Comparison of ENCODE assay signal across 15 cellular contexts in the genomic region with DNA sequence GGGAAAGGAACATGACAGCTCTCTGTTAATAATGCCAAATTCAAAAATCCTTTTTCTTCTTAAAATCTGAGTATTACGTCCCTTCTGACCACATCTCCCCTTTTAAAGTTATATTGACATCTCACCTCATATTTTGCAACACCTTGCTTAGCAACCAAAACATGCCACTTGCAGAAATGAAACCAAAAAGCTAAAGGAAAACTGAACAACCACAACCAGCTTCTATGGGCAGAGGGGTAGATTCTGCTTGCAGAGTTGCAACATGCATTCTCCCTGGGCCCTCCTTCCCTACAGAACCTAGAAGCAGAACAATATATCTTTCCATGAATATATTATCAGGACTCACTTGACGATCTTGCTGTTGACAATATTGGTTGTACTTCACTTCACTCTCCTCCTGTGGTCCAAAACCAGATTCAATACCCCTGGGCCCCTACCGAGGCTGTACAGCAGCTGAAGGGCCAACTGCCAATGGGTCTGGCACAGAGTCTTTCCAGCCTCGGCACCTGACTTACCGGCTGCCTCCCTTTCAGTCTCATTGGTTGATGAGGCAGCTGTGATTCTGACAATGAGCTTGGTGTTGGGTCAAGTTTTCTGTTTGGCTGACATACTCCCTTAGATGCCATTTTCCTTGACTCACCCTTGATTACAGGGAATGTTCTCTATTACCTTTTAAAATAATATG.
DNase-seq lines count a peak whose midpoint lies in the region; ATAC-seq and TF ChIP-seq lines count a peak whose summit lies in the region.
"Had no signal": no experiment of that assay in that cellular context is flagged by ENCODE, and none has a peak within 500 bp of the region (broad histone marks: within the 10 kb centered on the region; RNA-seq: fewer than 3 reads in every experiment).

No MANE protein-coding gene starts in this region.

- H3K27ac Mint-ChIP-seq in MCF 10A (ENCODE audit: low read depth, unreplicated experiment): no peak overlapping the region
- peak overlapping the region; percentile 70 for H3K27ac Mint-ChIP-seq in stimulated activated effector memory CD8-positive, alpha-beta T cell treated with anti-CD3 and anti-CD28 coated beads, Interleukin-12 subunit alpha, Interleukin-12 subunit beta, amount 100 ng/mL, for 72 hours
- H3K27ac Mint-ChIP-seq: activated B cell treated with CpG ODN at 0.5 μM for 24 hours; CD8-positive, alpha-beta T cell had no signal

- CTCF ChIA-PET in MCF 10A (lab: Yijun Ruan, JAX): no interaction called here

- H3K4me3 Mint-ChIP-seq in MCF 10A (ENCODE audit: unreplicated experiment): no peak overlapping the region
- no peak overlapping the region for H3K4me3 Mint-ChIP-seq in stimulated activated effector memory CD8-positive, alpha-beta T cell treated with anti-CD3 and anti-CD28 coated beads, Interleukin-12 subunit alpha, Interleukin-12 subunit beta, amount 100 ng/mL, for 72 hours
- H3K4me3 Mint-ChIP-seq: activated B cell treated with CpG ODN at 0.5 μM for 24 hours; CD8-positive, alpha-beta T cell had no signal

- no peak overlapping the region for H3K27ac ChIP-seq in breast epithelium
- H3K27ac ChIP-seq: esophagus squamous epithelium had no signal

- ATAC-seq in stimulated activated effector memory CD8-positive, alpha-beta T cell treated with anti-CD3 and anti-CD28 coated beads, Interleukin-12 subunit alpha, Interleukin-12 subunit beta, amount 100 ng/mL, for 72 hours: peak; percentile 19
- ATAC-seq in GM21390 (IDR thresholded peaks at IDR 0.05; ENCODE audit: unreplicated experiment) (no peak), Right ventricle myocardium superior (ENCODE audit: poor library complexity) (no peak)
- ATAC-seq: CD8-positive, alpha-beta T cell; left colon had no signal

- H3K27me3 Mint-ChIP-seq in MCF 10A (ENCODE audit: insufficient read depth, unreplicated experiment): no peaks in the 10 kb centered on the region
- H3K27me3 Mint-ChIP-seq: activated B cell treated with CpG ODN at 0.5 μM for 24 hours had no signal

- H3K36me3 ChIP-seq in breast epithelium: no peaks in the 10 kb centered on the region
- H3K36me3 ChIP-seq: esophagus squamous epithelium had no signal

- no peaks in the 10 kb centered on the region for H3K27me3 ChIP-seq in breast epithelium
- H3K27me3 ChIP-seq: esophagus squamous epithelium had no signal

- peak; percentile 13 for DNase-seq in MCF 10A (ENCODE audit: unreplicated experiment)
- no peak for DNase-seq in breast epithelium (ENCODE audit: low spot score in 2 of 2)
- peak; percentile 82 for DNase-seq in NOMO-1 treated with DMSO at 0.1 percent for 48 hours (lab: John Stamatoyannopoulos, UW; ENCODE audit: unreplicated experiment)
- peak; percentile 22 for DNase-seq in fibroblast of pulmonary artery (ENCODE audit: low read depth)
- DNase-seq in stimulated activated effector memory CD8-positive, alpha-beta T cell treated with anti-CD3 and anti-CD28 coated beads, Interleukin-12 subunit alpha, Interleukin-12 subunit beta, amount 100 ng/mL, for 72 hours (ENCODE audit: low spot score in 2 of 2): no peak
- DNase-seq in Right ventricle myocardium superior: no peak
- no peak for DNase-seq in germinal center (ENCODE audit: low spot score)
- DNase-seq: ACHN; activated B cell treated with CpG ODN at 0.5 μM for 24 hours; activated effector memory CD4-positive, alpha-beta T cell treated with Interleukin-2 at 50 U/mL for 16 hours; CD8-positive, alpha-beta T cell; esophagus squamous epithelium; H7; left colon had no signal

- intact Hi-C loops in MCF 10A (cut with micrococcal nuclease) (no loop called here), breast epithelium (cut with DNase I; ENCODE audit: low total_unique reads) (no loop called here), Right ventricle myocardium superior (cut with DNase I) (no loop called here)

- H3K36me3 Mint-ChIP-seq in MCF 10A (ENCODE audit: insufficient read depth, unreplicated experiment): no peaks in the 10 kb centered on the region
- no peaks in the 10 kb centered on the region for H3K36me3 Mint-ChIP-seq in stimulated activated effector memory CD8-positive, alpha-beta T cell treated with anti-CD3 and anti-CD28 coated beads, Interleukin-12 subunit alpha, Interleukin-12 subunit beta, amount 100 ng/mL, for 72 hours
- H3K36me3 Mint-ChIP-seq: CD8-positive, alpha-beta T cell had no signal

- POLR2A ChIA-PET in MCF 10A (lab: Yijun Ruan, JAX): no interaction called here

- TF ChIP-seq CTCF in MCF 10A (IDR thresholded peaks at IDR 0.05; ENCODE audit: unreplicated experiment) (no peak), breast epithelium (IDR thresholded peaks at IDR 0.05) (no peak), fibroblast of pulmonary artery (IDR thresholded peaks at IDR 0.05; ENCODE audit: low read length, missing control alignments) (no peak)

- H3K4me1 ChIP-seq in breast epithelium: no peaks in the 10 kb centered on the region

- H3K4me3 ChIP-seq in breast epithelium: no peak overlapping the region
- no peak overlapping the region for H3K4me3 ChIP-seq in fibroblast of pulmonary artery (replicated peaks; ENCODE audit: low read depth, low read length)
- H3K4me3 ChIP-seq: esophagus squamous epithelium had no signal

- no peaks in the 10 kb centered on the region for H3K9me3 Mint-ChIP-seq in MCF 10A (ENCODE audit: unreplicated experiment)
- H3K9me3 Mint-ChIP-seq in stimulated activated effector memory CD8-positive, alpha-beta T cell treated with anti-CD3 and anti-CD28 coated beads, Interleukin-12 subunit alpha, Interleukin-12 subunit beta, amount 100 ng/mL, for 72 hours: no peaks in the 10 kb centered on the region
- H3K9me3 Mint-ChIP-seq: activated B cell treated with CpG ODN at 0.5 μM for 24 hours; CD8-positive, alpha-beta T cell had no signal

- no peak for TF ChIP-seq POLR2A in breast epithelium (IDR thresholded peaks at IDR 0.05)

- peaks cover 26% of the 10 kb centered on the region for H3K4me1 Mint-ChIP-seq in MCF 10A (ENCODE audit: insufficient read depth, unreplicated experiment)
- peaks cover 18% of the 10 kb centered on the region for H3K4me1 Mint-ChIP-seq in stimulated activated effector memory CD8-positive, alpha-beta T cell treated with anti-CD3 and anti-CD28 coated beads, Interleukin-12 subunit alpha, Interleukin-12 subunit beta, amount 100 ng/mL, for 72 hours
- H3K4me1 Mint-ChIP-seq: activated B cell treated with CpG ODN at 0.5 μM for 24 hours had no signal

- BruUV-seq in MCF 10A (replicated peaks; lab: Mats Ljungman, UMichigan): no TSS peak

- H3K9me3 ChIP-seq in breast epithelium: no peaks in the 10 kb centered on the region
- H3K9me3 ChIP-seq: esophagus squamous epithelium had no signal

Comparison
In these comparisons a context has a peak if more than half of its experiments do, and no peak if none do; other contexts are left out.
1. DNase-seq: peak in MCF 10A (single experiment), NOMO-1 treated with DMSO at 0.1 percent for 48 hours (single experiment) and fibroblast of pulmonary artery (single experiment); none in breast epithelium (0 of 2), stimulated activated effector memory CD8-positive, alpha-beta T cell treated with anti-CD3 and anti-CD28 coated beads, Interleukin-12 subunit alpha, Interleukin-12 subunit beta, amount 100 ng/mL, for 72 hours (0 of 2), Right ventricle myocardium superior (single experiment) and germinal center (single experiment).